1 cellular context compared by ENCODE assay signal in the genomic region with DNA sequence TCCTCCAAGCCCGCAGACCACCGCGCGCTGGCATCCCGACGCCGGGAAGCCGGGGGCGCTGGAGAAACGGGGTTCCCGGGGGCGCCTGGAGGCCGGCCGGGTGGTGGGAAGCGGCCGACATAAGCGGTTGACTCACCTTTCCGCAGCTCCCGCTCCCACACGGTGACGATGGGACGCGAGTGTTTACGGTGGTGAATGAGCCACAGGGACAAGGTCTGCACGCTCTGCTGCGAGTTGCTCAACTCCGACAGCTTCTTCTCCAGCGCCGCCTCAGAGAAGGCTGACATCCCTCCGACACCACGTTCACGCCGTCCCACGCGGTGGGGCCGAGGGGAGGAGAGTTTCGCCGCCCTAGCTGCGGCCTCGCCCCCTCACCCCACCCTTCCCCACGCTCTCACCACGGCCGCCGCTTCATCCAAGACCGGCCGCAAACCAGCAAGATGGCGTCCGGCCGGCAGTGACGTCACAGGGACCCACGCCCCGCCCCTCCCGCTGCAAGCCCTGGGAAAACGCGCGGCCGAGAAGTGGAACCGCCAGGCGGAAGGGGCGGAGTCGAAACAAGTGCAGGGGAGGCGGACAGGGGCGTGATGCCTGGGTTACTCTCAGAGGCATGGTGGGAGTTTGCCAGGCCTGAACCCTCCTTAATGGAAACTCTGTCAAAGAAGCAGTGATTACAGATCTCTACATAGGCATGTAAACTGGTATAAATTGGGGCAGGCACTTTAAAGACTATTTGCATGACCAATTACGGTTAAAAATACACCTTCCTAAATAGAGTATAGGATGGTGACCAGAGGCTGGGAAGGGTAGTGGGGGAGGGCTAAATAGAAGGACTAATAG.
TF ChIP-seq lines count a peak whose summit lies in the region.

RPRD1A (minus strand) TSS at position 442 of the 840 bp plus-strand sequence; CDS start at position 287, 155 bp downstream.

TF ChIP-seq in HepG2, 621 proteins besides CTCF, POLR2A, EP300 and RAD21 (continued from another document and continues in another):
- TF ChIP-seq, protein P1, sequence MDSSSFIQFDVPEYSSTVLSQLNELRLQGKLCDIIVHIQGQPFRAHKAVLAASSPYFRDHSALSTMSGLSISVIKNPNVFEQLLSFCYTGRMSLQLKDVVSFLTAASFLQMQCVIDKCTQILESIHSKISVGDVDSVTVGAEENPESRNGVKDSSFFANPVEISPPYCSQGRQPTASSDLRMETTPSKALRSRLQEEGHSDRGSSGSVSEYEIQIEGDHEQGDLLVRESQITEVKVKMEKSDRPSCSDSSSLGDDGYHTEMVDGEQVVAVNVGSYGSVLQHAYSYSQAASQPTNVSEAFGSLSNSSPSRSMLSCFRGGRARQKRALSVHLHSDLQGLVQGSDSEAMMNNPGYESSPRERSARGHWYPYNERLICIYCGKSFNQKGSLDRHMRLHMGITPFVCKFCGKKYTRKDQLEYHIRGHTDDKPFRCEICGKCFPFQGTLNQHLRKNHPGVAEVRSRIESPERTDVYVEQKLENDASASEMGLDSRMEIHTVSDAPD (CRISPR knock-in tag; IDR thresholded peaks at IDR 0.05): no peak
- peak; percentile 31; the same call in 1 of the 2 replicates for TF ChIP-seq KDM5A (IDR thresholded peaks at IDR 0.05; ENCODE audit: borderline replicate concordance, low read length)
- no peak for TF ChIP-seq SIN3B (IDR thresholded peaks at IDR 0.05; ENCODE audit: low read length)
- no peak for TF ChIP-seq ZNF672 (CRISPR knock-in tag; IDR thresholded peaks at IDR 0.05)
- TF ChIP-seq ZBTB7A (CRISPR knock-in tag; IDR thresholded peaks at IDR 0.05): peak; percentile 82
- no peak for TF ChIP-seq ZNF570 (CRISPR knock-in tag; IDR thresholded peaks at IDR 0.05; ENCODE audit: borderline replicate concordance)
- no peak for TF ChIP-seq E2F5 (CRISPR knock-in tag; conservative IDR thresholded peaks at IDR 0.05)
- no peak for TF ChIP-seq HNF4G (IDR thresholded peaks at IDR 0.05; ENCODE audit: borderline replicate concordance, low read depth, low read length)
- TF ChIP-seq HNF4G (CRISPR knock-in tag; IDR thresholded peaks at IDR 0.05; ENCODE audit: borderline replicate concordance, low read depth): no peak
- TF ChIP-seq ZNF296 (CRISPR knock-in tag; conservative IDR thresholded peaks at IDR 0.05): no peak
- no peak for TF ChIP-seq NR2F6 (IDR thresholded peaks at IDR 0.05)
- 0 out of 2 replicates have a peak, but pooled peaks have one; percentile 8 for TF ChIP-seq NR2F6 (CRISPR knock-in tag; IDR thresholded peaks at IDR 0.05)
- TF ChIP-seq ZNF282 (IDR thresholded peaks at IDR 0.05; ENCODE audit: partially characterized antibody): no peak
- TF ChIP-seq MTF1 (CRISPR knock-in tag; IDR thresholded peaks at IDR 0.05): no peak
- TF ChIP-seq CBX2 (IDR thresholded peaks at IDR 0.05; ENCODE audit: low read depth, low read length): no peak
- no peak for TF ChIP-seq CBX2 (CRISPR knock-in tag; IDR thresholded peaks at IDR 0.05; ENCODE audit: low read depth)
- TF ChIP-seq ZNF574 (CRISPR knock-in tag; IDR thresholded peaks at IDR 0.05): peak; percentile 76
- TF ChIP-seq XBP1 (CRISPR knock-in tag; IDR thresholded peaks at IDR 0.05): no peak
- TF ChIP-seq ZFP41 (CRISPR knock-in tag; IDR thresholded peaks at IDR 0.05; ENCODE audit: borderline replicate concordance): no peak
- TF ChIP-seq, protein P2, sequence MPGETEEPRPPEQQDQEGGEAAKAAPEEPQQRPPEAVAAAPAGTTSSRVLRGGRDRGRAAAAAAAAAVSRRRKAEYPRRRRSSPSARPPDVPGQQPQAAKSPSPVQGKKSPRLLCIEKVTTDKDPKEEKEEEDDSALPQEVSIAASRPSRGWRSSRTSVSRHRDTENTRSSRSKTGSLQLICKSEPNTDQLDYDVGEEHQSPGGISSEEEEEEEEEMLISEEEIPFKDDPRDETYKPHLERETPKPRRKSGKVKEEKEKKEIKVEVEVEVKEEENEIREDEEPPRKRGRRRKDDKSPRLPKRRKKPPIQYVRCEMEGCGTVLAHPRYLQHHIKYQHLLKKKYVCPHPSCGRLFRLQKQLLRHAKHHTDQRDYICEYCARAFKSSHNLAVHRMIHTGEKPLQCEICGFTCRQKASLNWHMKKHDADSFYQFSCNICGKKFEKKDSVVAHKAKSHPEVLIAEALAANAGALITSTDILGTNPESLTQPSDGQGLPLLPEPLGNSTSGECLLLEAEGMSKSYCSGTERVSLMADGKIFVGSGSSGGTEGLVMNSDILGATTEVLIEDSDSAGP (CRISPR knock-in tag; IDR thresholded peaks at IDR 0.05; ENCODE audit: borderline replicate concordance): peak; percentile 94
- TF ChIP-seq RFXAP (CRISPR knock-in tag; IDR thresholded peaks at IDR 0.05; ENCODE audit: borderline replicate concordance): 0 out of 2 replicates have a peak, but pooled peaks have one; percentile 24
- TF ChIP-seq ARID2 (CRISPR knock-in tag; IDR thresholded peaks at IDR 0.05; ENCODE audit: borderline replicate concordance): no peak
- TF ChIP-seq ZNF597 (CRISPR knock-in tag; IDR thresholded peaks at IDR 0.05): no peak
- no peak for TF ChIP-seq IRX3 (CRISPR knock-in tag; IDR thresholded peaks at IDR 0.05; ENCODE audit: borderline replicate concordance, low read depth)
- no peak for TF ChIP-seq ELF4 (CRISPR knock-in tag; IDR thresholded peaks at IDR 0.05; ENCODE audit: borderline replicate concordance)
- no peak for TF ChIP-seq HNRNPH1 (optimal IDR thresholded peaks at IDR 0.05; ENCODE audit: low read depth, low read length)
- peak; percentile 70; the same call in 2 of the 3 replicates for TF ChIP-seq MXI1 (IDR thresholded peaks at IDR 0.05; ENCODE audit: borderline replicate concordance, low read depth, low read length)
- no peak for TF ChIP-seq SRF (IDR thresholded peaks at IDR 0.05; ENCODE audit: low read depth, low read length)
- no peak for TF ChIP-seq ZSCAN30 (CRISPR knock-in tag; IDR thresholded peaks at IDR 0.05)
- peak; percentile 80 for TF ChIP-seq SALL2 (CRISPR knock-in tag; IDR thresholded peaks at IDR 0.05)
- TF ChIP-seq ZNF605 (CRISPR knock-in tag; IDR thresholded peaks at IDR 0.05): peak; percentile 85
- TF ChIP-seq, protein P3, sequence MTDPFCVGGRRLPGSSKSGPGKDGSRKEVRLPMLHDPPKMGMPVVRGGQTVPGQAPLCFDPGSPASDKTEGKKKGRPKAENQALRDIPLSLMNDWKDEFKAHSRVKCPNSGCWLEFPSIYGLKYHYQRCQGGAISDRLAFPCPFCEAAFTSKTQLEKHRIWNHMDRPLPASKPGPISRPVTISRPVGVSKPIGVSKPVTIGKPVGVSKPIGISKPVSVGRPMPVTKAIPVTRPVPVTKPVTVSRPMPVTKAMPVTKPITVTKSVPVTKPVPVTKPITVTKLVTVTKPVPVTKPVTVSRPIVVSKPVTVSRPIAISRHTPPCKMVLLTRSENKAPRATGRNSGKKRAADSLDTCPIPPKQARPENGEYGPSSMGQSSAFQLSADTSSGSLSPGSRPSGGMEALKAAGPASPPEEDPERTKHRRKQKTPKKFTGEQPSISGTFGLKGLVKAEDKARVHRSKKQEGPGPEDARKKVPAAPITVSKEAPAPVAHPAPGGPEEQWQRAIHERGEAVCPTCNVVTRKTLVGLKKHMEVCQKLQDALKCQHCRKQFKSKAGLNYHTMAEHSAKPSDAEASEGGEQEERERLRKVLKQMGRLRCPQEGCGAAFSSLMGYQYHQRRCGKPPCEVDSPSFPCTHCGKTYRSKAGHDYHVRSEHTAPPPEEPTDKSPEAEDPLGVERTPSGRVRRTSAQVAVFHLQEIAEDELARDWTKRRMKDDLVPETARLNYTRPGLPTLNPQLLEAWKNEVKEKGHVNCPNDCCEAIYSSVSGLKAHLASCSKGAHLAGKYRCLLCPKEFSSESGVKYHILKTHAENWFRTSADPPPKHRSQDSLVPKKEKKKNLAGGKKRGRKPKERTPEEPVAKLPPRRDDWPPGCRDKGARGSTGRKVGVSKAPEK (CRISPR knock-in tag; IDR thresholded peaks at IDR 0.05; ENCODE audit: borderline replicate concordance): no peak
- TF ChIP-seq, protein P4, sequence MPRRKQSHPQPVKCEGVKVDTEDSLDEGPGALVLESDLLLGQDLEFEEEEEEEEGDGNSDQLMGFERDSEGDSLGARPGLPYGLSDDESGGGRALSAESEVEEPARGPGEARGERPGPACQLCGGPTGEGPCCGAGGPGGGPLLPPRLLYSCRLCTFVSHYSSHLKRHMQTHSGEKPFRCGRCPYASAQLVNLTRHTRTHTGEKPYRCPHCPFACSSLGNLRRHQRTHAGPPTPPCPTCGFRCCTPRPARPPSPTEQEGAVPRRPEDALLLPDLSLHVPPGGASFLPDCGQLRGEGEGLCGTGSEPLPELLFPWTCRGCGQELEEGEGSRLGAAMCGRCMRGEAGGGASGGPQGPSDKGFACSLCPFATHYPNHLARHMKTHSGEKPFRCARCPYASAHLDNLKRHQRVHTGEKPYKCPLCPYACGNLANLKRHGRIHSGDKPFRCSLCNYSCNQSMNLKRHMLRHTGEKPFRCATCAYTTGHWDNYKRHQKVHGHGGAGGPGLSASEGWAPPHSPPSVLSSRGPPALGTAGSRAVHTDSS (CRISPR knock-in tag; conservative IDR thresholded peaks at IDR 0.05): no peak
- no peak for TF ChIP-seq RNF2 (conservative IDR thresholded peaks at IDR 0.05; ENCODE audit: low read depth)
- TF ChIP-seq NFE2L2 (IDR thresholded peaks at IDR 0.05; ENCODE audit: low read length): no peak
- no peak; the same call in 1 of the 2 replicates for TF ChIP-seq CSRNP1 (CRISPR knock-in tag; IDR thresholded peaks at IDR 0.05)
- TF ChIP-seq AGO1 (IDR thresholded peaks at IDR 0.05; ENCODE audit: low read depth, low read length, poor library complexity, severe bottlenecking): peak; percentile 22
- no peak for TF ChIP-seq ZNF619 (CRISPR knock-in tag; IDR thresholded peaks at IDR 0.05)
- no peak for TF ChIP-seq RCOR2 (CRISPR knock-in tag; IDR thresholded peaks at IDR 0.05)
- TF ChIP-seq, protein P5, sequence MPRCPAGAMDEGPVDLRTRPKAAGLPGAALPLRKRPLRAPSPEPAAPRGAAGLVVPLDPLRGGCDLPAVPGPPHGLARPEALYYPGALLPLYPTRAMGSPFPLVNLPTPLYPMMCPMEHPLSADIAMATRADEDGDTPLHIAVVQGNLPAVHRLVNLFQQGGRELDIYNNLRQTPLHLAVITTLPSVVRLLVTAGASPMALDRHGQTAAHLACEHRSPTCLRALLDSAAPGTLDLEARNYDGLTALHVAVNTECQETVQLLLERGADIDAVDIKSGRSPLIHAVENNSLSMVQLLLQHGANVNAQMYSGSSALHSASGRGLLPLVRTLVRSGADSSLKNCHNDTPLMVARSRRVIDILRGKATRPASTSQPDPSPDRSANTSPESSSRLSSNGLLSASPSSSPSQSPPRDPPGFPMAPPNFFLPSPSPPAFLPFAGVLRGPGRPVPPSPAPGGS (CRISPR knock-in tag; IDR thresholded peaks at IDR 0.05): peak; percentile 44; the same call in 1 of the 2 replicates
- TF ChIP-seq PHB2 (IDR thresholded peaks at IDR 0.05; ENCODE audit: partially characterized antibody): no peak
- no peak for TF ChIP-seq BHLHE40 (IDR thresholded peaks at IDR 0.05; ENCODE audit: low read length)
- TF ChIP-seq SNAI1 (CRISPR knock-in tag; IDR thresholded peaks at IDR 0.05; ENCODE audit: borderline replicate concordance): no peak
- no peak for TF ChIP-seq HOXA7 (CRISPR knock-in tag; IDR thresholded peaks at IDR 0.05)
- peak; percentile 78 for TF ChIP-seq ZBTB38 (CRISPR knock-in tag; IDR thresholded peaks at IDR 0.05)
- TF ChIP-seq, protein P6, sequence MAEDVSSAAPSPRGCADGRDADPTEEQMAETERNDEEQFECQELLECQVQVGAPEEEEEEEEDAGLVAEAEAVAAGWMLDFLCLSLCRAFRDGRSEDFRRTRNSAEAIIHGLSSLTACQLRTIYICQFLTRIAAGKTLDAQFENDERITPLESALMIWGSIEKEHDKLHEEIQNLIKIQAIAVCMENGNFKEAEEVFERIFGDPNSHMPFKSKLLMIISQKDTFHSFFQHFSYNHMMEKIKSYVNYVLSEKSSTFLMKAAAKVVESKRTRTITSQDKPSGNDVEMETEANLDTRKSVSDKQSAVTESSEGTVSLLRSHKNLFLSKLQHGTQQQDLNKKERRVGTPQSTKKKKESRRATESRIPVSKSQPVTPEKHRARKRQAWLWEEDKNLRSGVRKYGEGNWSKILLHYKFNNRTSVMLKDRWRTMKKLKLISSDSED (CRISPR knock-in tag; IDR thresholded peaks at IDR 0.05): no peak
